In the genomic region with DNA sequence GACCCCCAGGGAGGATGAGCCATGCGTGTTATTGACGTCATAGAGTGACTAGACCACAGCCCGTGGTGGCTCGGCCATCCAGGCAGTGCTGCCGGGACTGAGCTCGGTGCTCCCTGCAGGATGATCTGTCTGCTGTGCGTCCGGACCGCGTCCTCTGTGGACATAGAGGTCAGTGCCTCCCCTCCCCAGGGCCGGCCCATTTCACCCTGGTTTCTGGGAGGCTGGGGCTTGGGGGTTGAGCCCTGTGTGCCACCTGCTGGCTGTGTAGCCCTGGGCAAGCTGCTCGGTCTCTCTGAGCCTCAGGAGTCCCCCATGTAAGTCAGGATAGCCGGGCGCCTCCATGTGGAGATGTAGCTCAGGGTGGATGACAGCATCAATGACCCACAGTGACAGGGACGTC, we compare ENCODE assay signal across 8 cellular contexts. TPM values are rescaled to one million over a fixed set of nuclear protein-coding genes. Genes with fewer than 3 reads are reported as not detected.
DNase-seq lines count a peak whose midpoint lies in the region; ATAC-seq and TF ChIP-seq lines count a peak whose summit lies in the region.
"Had no signal": no experiment of that assay in that cellular context is flagged by ENCODE, and none has a peak within 500 bp of the region (broad histone marks: within the 10 kb centered on the region; RNA-seq: fewer than 3 reads in every experiment).

No MANE protein-coding gene starts in this region.

- in situ Hi-C loops in IMR-90 (cut with MboI; ENCODE audit: low sequenced_read_pairs): no loop called here

- H3K4me2 ChIP-seq in IMR-90 (ENCODE audit: low read depth, low read length): no peak overlapping the region

- no peak for TF ChIP-seq POLR2A in IMR-90 (IDR thresholded peaks at IDR 0.05; ENCODE audit: low read depth, low read length)

- H3K9me3 Mint-ChIP-seq in stimulated activated memory B cell treated with anti-CD40 and anti-IgM and Interleukin-4, amounts not matched to agents 10 μg/mL and 1 μg/mL and 100 μg/mL, for 72 hours: no peaks in the 10 kb centered on the region

- no peak overlapping the region for H3K23ac ChIP-seq in IMR-90 (ENCODE audit: low read depth, low read length)

- dilution Hi-C loops in IMR-90 (cut with HindIII; ENCODE audit: low sequenced_read_pairs, unreplicated experiment): no loop called here

- H4K8ac ChIP-seq in IMR-90 (ENCODE audit: low read depth in 2 of 2, low read length in 2 of 2): no peak overlapping the region

- CTCF ChIA-PET in IMR-90 (lab: Yijun Ruan, JAX): no interaction called here

- H3K27ac ChIP-seq in IMR-90 (ENCODE audit: insufficient read depth, low read length) (no peak overlapping the region), cingulate gyrus (ENCODE audit: low read depth, low read length) (peak overlapping the region; percentile 41)

- no peak overlapping the region for H3K14ac ChIP-seq in IMR-90 (replicated peaks; ENCODE audit: low read depth, low read length)

- H3K4me3 Mint-ChIP-seq in stimulated activated memory B cell treated with anti-CD40 and anti-IgM and Interleukin-4, amounts not matched to agents 10 μg/mL and 1 μg/mL and 100 μg/mL, for 72 hours: no peak overlapping the region

- no peak overlapping the region; the same call in 1 of the 2 replicates for H3K56ac ChIP-seq in IMR-90 (ENCODE audit: extremely low read depth, insufficient read depth, low read length)

- H3K36me3 Mint-ChIP-seq in stimulated activated memory B cell treated with anti-CD40 and anti-IgM and Interleukin-4, amounts not matched to agents 10 μg/mL and 1 μg/mL and 100 μg/mL, for 72 hours: peaks cover 56% of the 10 kb centered on the region

- no peak overlapping the region for H3K27ac Mint-ChIP-seq in stimulated activated memory B cell treated with anti-CD40 and anti-IgM and Interleukin-4, amounts not matched to agents 10 μg/mL and 1 μg/mL and 100 μg/mL, for 72 hours

- H3K9ac ChIP-seq in IMR-90 (ENCODE audit: low read depth, low read length): no peak overlapping the region

- H3K4me3 ChIP-seq in IMR-90 (ENCODE audit: insufficient read depth, low read depth, low read length) (no peak overlapping the region), retinal pigment epithelial cell (ENCODE audit: low read length) (no peak overlapping the region)

- peak; percentile 38 for TF ChIP-seq CTCF in IMR-90 (conservative IDR thresholded peaks at IDR 0.05; ENCODE audit: low read depth, low read length)
- peak; percentile 16 for TF ChIP-seq CTCF in retinal pigment epithelial cell (conservative IDR thresholded peaks at IDR 0.05; ENCODE audit: low read depth, low read length)

- H3K9me3 ChIP-seq in IMR-90 (ENCODE audit: control insufficient read depth, insufficient read depth, low read length): no peaks in the 10 kb centered on the region

- intact Hi-C loops in IMR-90 (cut with micrococcal nuclease): loop anchor here (1.0 kb wide), 1 partner anchor 33 kb away; no protein-coding TSS in a partner anchor

- H3K27me3 Mint-ChIP-seq in stimulated activated memory B cell treated with anti-CD40 and anti-IgM and Interleukin-4, amounts not matched to agents 10 μg/mL and 1 μg/mL and 100 μg/mL, for 72 hours: no peaks in the 10 kb centered on the region

- peak; percentile 75 for ATAC-seq in IMR-90 (ENCODE audit: low read depth)
- ATAC-seq in stimulated activated memory B cell treated with anti-CD40 and anti-IgM and Interleukin-4, amounts not matched to agents 10 μg/mL and 1 μg/mL and 100 μg/mL, for 72 hours: no peak

- H3K4me1 ChIP-seq in IMR-90 (ENCODE audit: control insufficient read depth, insufficient read depth, low read length): no peaks in the 10 kb centered on the region

- H4K91ac ChIP-seq in IMR-90 (ENCODE audit: insufficient read depth, low read depth, low read length): no peak overlapping the region

- H4K5ac ChIP-seq in IMR-90 (ENCODE audit: low read depth, low read length): no peak overlapping the region

- BruUV-seq in IMR-90 (replicated peaks; lab: Mats Ljungman, UMichigan): no TSS peak

- no peak overlapping the region for H3K18ac ChIP-seq in IMR-90 (ENCODE audit: low read depth, low read length)

- H2AFZ ChIP-seq in IMR-90 (replicated peaks; ENCODE audit: low read length, poor library complexity): peak overlapping the region; percentile 13

- H2BK5ac ChIP-seq in IMR-90 (ENCODE audit: low read depth, low read length, poor library complexity, severe bottlenecking): no peak overlapping the region

- no peak overlapping the region for H2BK15ac ChIP-seq in IMR-90 (ENCODE audit: low read depth, low read length)

- peak overlapping the region; percentile 37 for H2AK9ac ChIP-seq in IMR-90 (replicated peaks; ENCODE audit: low read depth, low read length, poor library complexity)

- peaks cover 5 to 33% of the 10 kb centered on the region in 2 experiments; a peak in 3 of 4 replicates for H3K79me1 ChIP-seq in IMR-90 (ENCODE audit: low read depth in 1 of 2, low read length in 2 of 2)

- no peak overlapping the region; the same call in 1 of the 2 replicates for H2AK5ac ChIP-seq in IMR-90 (ENCODE audit: low read depth, low read length)

- H4K20me1 ChIP-seq in IMR-90 (ENCODE audit: insufficient read depth, low read length): no peaks in the 10 kb centered on the region; the same call in none of the 2 replicates

- H3K4me1 Mint-ChIP-seq in stimulated activated memory B cell treated with anti-CD40 and anti-IgM and Interleukin-4, amounts not matched to agents 10 μg/mL and 1 μg/mL and 100 μg/mL, for 72 hours: no peaks in the 10 kb centered on the region

- no peaks in the 10 kb centered on the region for H3K9me1 ChIP-seq in IMR-90 (ENCODE audit: insufficient read depth, low read length)

- H3K27me3 ChIP-seq in IMR-90 (ENCODE audit: control insufficient read depth, insufficient read depth, low read length): no peaks in the 10 kb centered on the region

- POLR2A ChIA-PET in IMR-90 (lab: Charles Lee; ENCODE audit: unreplicated experiment): no interaction called here

- peak; percentile 36; the same call in 1 of the 2 replicates for TF ChIP-seq RAD21 in IMR-90 (IDR thresholded peaks at IDR 0.05; ENCODE audit: low read length)

- WGBS in IMR-90 (ENCODE audit: extremely low coverage in 2 of 2, insufficient read length in 1 of 2), 2 experiments: 96% methylated on average over 7 of the region's 15 CpGs; no CpG with 5 or more reads in 1 of the 2 experiments

- no peak overlapping the region for H2BK120ac ChIP-seq in IMR-90 (ENCODE audit: low read depth, low read length)

- H3K36me3 ChIP-seq in IMR-90 (ENCODE audit: control insufficient read depth, insufficient read depth, low read length): peaks cover 65% of the 10 kb centered on the region

- H3K4ac ChIP-seq in IMR-90 (ENCODE audit: low read depth, low read length): no peak overlapping the region

- DNase-seq in IMR-90 (no peak), retinal pigment epithelial cell (ENCODE audit: low read depth) (no peak), NCI-H526 treated with DMSO at 0.1 percent for 48 hours (lab: John Stamatoyannopoulos, UW) (no peak), DMS 273 (lab: John Stamatoyannopoulos, UW; ENCODE audit: unreplicated experiment) (no peak)
- DNase-seq: HCEC 1CT, NCI-H774 had no signal

- no peak overlapping the region for H2BK20ac ChIP-seq in IMR-90 (ENCODE audit: low read depth, low read length)

TF ChIP-seq in IMR-90, 13 proteins besides CTCF, POLR2A, EP300 and RAD21:
- TF ChIP-seq SMC3 (IDR thresholded peaks at IDR 0.05; ENCODE audit: low read depth, low read length) (peak; percentile 50; the same call in 1 of the 2 replicates), RFX5 (IDR thresholded peaks at IDR 0.05; ENCODE audit: low read depth, low read length) (no peak), MXI1 (IDR thresholded peaks at IDR 0.05; ENCODE audit: borderline replicate concordance, low read depth, low read length) (no peak)

RNA-seq across cellular contexts. Expression of gene TSC2, which starts 8.3 kb away (rescaled TPM):
- total RNA-seq in IMR-90 (2012; rRNA removed): 22.8 and 31.4 TPM in 2 replicates
- polyA plus RNA-seq in IMR-90 (2012; rRNA removed): 88.6 and 95.9 TPM in 2 replicates
- polyA plus RNA-seq in IMR-90 (2012; cell fraction: cytosol; rRNA removed): 51.7 and 66.3 TPM in 2 replicates
- 202 and 503 TPM in 2 replicates for polyA plus RNA-seq in IMR-90 (2012; cell fraction: nucleus; rRNA removed; ENCODE audit: low replicate concordance)

RNA-seq across cellular contexts. Expression of gene NTHL1, which starts 8.4 kb away (rescaled TPM):
- 22.8 and 28.1 TPM in 2 replicates for total RNA-seq in IMR-90 (2012; rRNA removed)
- 28.0 and 33.3 TPM in 2 replicates for polyA plus RNA-seq in IMR-90 (2012; rRNA removed)
- 46.3 and 54.8 TPM in 2 replicates for polyA plus RNA-seq in IMR-90 (2012; cell fraction: cytosol; rRNA removed)
- polyA plus RNA-seq in IMR-90 (2012; cell fraction: nucleus; rRNA removed; ENCODE audit: low replicate concordance): 20.6 and 53.2 TPM in 2 replicates

RNA-seq across cellular contexts. Expression of gene NHERF2, which starts 29.4 kb away (rescaled TPM):
- total RNA-seq in IMR-90 (2012; rRNA removed): 18.6 and 20.8 TPM in 2 replicates
- 77.8 and 96.6 TPM in 2 replicates for polyA plus RNA-seq in IMR-90 (2012; rRNA removed)
- 98.1 and 126 TPM in 2 replicates for polyA plus RNA-seq in IMR-90 (2012; cell fraction: cytosol; rRNA removed)
- 54.5 and 134 TPM in 2 replicates for polyA plus RNA-seq in IMR-90 (2012; cell fraction: nucleus; rRNA removed; ENCODE audit: low replicate concordance)

RNA-seq across cellular contexts. Expression of gene NPW, which starts 36.5 kb away (rescaled TPM):
- total RNA-seq in IMR-90 (2012; rRNA removed): 0.18 TPM in 1 of 2 replicates, not detected in the other
- 2.0 and 3.7 TPM in 2 replicates for polyA plus RNA-seq in IMR-90 (2012; rRNA removed)
- polyA plus RNA-seq in IMR-90 (2012; cell fraction: cytosol; rRNA removed): 6.1 and 9.0 TPM in 2 replicates
- 2.5 and 7.1 TPM in 2 replicates for polyA plus RNA-seq in IMR-90 (2012; cell fraction: nucleus; rRNA removed; ENCODE audit: low replicate concordance)

RNA-seq across cellular contexts. Expression of gene ZNF598, which starts 46.5 kb away (rescaled TPM):
- total RNA-seq in IMR-90 (2012; rRNA removed): 3.4 and 4.4 TPM in 2 replicates
- polyA plus RNA-seq in IMR-90 (2012; rRNA removed): 36.4 and 40.6 TPM in 2 replicates
- polyA plus RNA-seq in IMR-90 (2012; cell fraction: cytosol; rRNA removed): 23.6 and 37.3 TPM in 2 replicates
- polyA plus RNA-seq in IMR-90 (2012; cell fraction: nucleus; rRNA removed; ENCODE audit: low replicate concordance): 98.8 and 225 TPM in 2 replicates
